1 cellular context compared by ENCODE assay signal in the genomic region with DNA sequence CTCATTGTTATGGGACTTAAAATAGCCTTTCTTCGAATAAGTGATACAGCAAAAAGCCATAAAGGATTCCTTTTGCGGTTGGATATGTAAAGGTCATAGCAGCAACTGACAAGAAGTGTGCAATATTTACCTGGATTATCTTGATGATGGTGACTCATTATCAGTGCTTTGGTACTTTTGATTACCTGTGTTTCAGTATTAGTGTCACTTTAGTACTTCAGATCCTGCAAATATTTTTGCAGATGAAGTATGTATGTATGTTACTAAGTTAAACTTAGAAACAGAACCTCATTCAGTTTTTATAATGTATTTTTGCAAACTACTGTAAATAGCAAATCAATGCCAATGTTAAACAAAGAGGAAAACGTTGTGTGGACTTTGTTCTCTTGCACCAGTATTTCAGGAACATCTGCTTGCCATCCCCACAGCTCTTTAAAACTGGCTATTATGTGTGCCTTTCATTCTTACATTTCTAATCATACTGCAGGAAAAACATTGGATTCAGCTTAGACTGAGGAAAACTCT.
A peak's percentile ranks its signal among the peaks of the same experiment; 100 is the strongest.
TF ChIP-seq lines count a peak whose summit lies in the region.

No MANE protein-coding gene starts in this region.

TF ChIP-seq in HepG2, 621 proteins besides CTCF, POLR2A, EP300 and RAD21 (continued from another document and continues in another):
- TF ChIP-seq, protein P1, sequence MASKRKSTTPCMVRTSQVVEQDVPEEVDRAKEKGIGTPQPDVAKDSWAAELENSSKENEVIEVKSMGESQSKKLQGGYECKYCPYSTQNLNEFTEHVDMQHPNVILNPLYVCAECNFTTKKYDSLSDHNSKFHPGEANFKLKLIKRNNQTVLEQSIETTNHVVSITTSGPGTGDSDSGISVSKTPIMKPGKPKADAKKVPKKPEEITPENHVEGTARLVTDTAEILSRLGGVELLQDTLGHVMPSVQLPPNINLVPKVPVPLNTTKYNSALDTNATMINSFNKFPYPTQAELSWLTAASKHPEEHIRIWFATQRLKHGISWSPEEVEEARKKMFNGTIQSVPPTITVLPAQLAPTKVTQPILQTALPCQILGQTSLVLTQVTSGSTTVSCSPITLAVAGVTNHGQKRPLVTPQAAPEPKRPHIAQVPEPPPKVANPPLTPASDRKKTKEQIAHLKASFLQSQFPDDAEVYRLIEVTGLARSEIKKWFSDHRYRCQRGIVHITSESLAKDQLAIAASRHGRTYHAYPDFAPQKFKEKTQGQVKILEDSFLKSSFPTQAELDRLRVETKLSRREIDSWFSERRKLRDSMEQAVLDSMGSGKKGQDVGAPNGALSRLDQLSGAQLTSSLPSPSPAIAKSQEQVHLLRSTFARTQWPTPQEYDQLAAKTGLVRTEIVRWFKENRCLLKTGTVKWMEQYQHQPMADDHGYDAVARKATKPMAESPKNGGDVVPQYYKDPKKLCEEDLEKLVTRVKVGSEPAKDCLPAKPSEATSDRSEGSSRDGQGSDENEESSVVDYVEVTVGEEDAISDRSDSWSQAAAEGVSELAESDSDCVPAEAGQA (IDR thresholded peaks at IDR 0.05; ENCODE audit: low read depth) = no peak
- TF ChIP-seq, protein P1 (CRISPR knock-in tag; IDR thresholded peaks at IDR 0.05; ENCODE audit: borderline replicate concordance) = peak; percentile 72; the same call in 1 of the 2 replicates
- TF ChIP-seq ASH2L (IDR thresholded peaks at IDR 0.05; ENCODE audit: insufficient read length, low read depth, low read length) (peak; percentile 99), ZNF713 (CRISPR knock-in tag; IDR thresholded peaks at IDR 0.05) (no peak), RXRB (CRISPR knock-in tag; IDR thresholded peaks at IDR 0.05; ENCODE audit: borderline replicate concordance) (peak; percentile 51), CEBPB (IDR thresholded peaks at IDR 0.05; ENCODE audit: borderline replicate concordance, low read depth, low read length) (peak; percentile 90), DPF2 (CRISPR knock-in tag; IDR thresholded peaks at IDR 0.05; ENCODE audit: borderline replicate concordance, low read depth) (peak; percentile 95), ZNF670 (CRISPR knock-in tag; IDR thresholded peaks at IDR 0.05; ENCODE audit: borderline replicate concordance) (peak; percentile 44; the same call in 1 of the 2 replicates), KLF15 (CRISPR knock-in tag; IDR thresholded peaks at IDR 0.05; ENCODE audit: borderline replicate concordance) (no peak), KDM3A (CRISPR knock-in tag; IDR thresholded peaks at IDR 0.05; ENCODE audit: low read depth) (0 out of 2 replicates have a peak, but pooled peaks have one; percentile 45), EHMT2 (IDR thresholded peaks at IDR 0.05; ENCODE audit: borderline replicate concordance, low read depth, low read length) (no peak), BHLHE40 (IDR thresholded peaks at IDR 0.05; ENCODE audit: low read length) (no peak), ZNF614 (CRISPR knock-in tag; IDR thresholded peaks at IDR 0.05; ENCODE audit: borderline replicate concordance) (peak; percentile 54; the same call in 1 of the 2 replicates), SOX5 (CRISPR knock-in tag; IDR thresholded peaks at IDR 0.05; ENCODE audit: borderline replicate concordance) (peak; percentile 84), ZZZ3 (CRISPR knock-in tag; IDR thresholded peaks at IDR 0.05; ENCODE audit: borderline replicate concordance) (no peak), GFI1 (CRISPR knock-in tag; IDR thresholded peaks at IDR 0.05; ENCODE audit: borderline replicate concordance) (peak; percentile 85), ZC3H4 (CRISPR knock-in tag; IDR thresholded peaks at IDR 0.05; ENCODE audit: borderline replicate concordance) (no peak), NPAS2 (CRISPR knock-in tag; IDR thresholded peaks at IDR 0.05; ENCODE audit: borderline replicate concordance) (no peak), ZNF780A (CRISPR knock-in tag; IDR thresholded peaks at IDR 0.05) (no peak), PHF5A (CRISPR knock-in tag; IDR thresholded peaks at IDR 0.05; ENCODE audit: low read depth, unreplicated experiment) (no peak), ZNF543 (CRISPR knock-in tag; IDR thresholded peaks at IDR 0.05) (no peak), DR1 (CRISPR knock-in tag; IDR thresholded peaks at IDR 0.05) (no peak), NR2C2 (CRISPR knock-in tag; IDR thresholded peaks at IDR 0.05; ENCODE audit: borderline replicate concordance) (peak; percentile 72), NFE2L1 (CRISPR knock-in tag; IDR thresholded peaks at IDR 0.05; ENCODE audit: borderline replicate concordance) (no peak), SMARCE1 (IDR thresholded peaks at IDR 0.05; ENCODE audit: borderline replicate concordance) (no peak), ZNF350 (CRISPR knock-in tag; IDR thresholded peaks at IDR 0.05; ENCODE audit: borderline replicate concordance, low read depth) (no peak), MED1 (CRISPR knock-in tag; IDR thresholded peaks at IDR 0.05) (peak; percentile 77), ZFP36L1 (CRISPR knock-in tag; IDR thresholded peaks at IDR 0.05) (no peak), ZBTB38 (CRISPR knock-in tag; IDR thresholded peaks at IDR 0.05) (no peak), SNAPC2 (CRISPR knock-in tag; IDR thresholded peaks at IDR 0.05) (no peak), ZFX (CRISPR knock-in tag; IDR thresholded peaks at IDR 0.05; ENCODE audit: low read depth) (no peak), ATF7-NPFF (CRISPR knock-in tag; IDR thresholded peaks at IDR 0.05; ENCODE audit: low read depth) (no peak), ZNF367 (CRISPR knock-in tag; IDR thresholded peaks at IDR 0.05; ENCODE audit: borderline replicate concordance) (no peak), ZNF562 (CRISPR knock-in tag; IDR thresholded peaks at IDR 0.05; ENCODE audit: borderline replicate concordance) (no peak), NONO (IDR thresholded peaks at IDR 0.05) (no peak), NONO (CRISPR knock-in tag; conservative IDR thresholded peaks at IDR 0.05) (peak; percentile 49; the same call in 1 of the 2 replicates), CREB1 (IDR thresholded peaks at IDR 0.05) (peak; percentile 47; the same call in 1 of the 2 replicates), CREB1 (CRISPR knock-in tag; IDR thresholded peaks at IDR 0.05) (peak; percentile 58), FOXJ3 (CRISPR knock-in tag; IDR thresholded peaks at IDR 0.05; ENCODE audit: borderline replicate concordance) (peak; percentile 95), SATB2 (CRISPR knock-in tag; IDR thresholded peaks at IDR 0.05) (no peak), ADNP (CRISPR knock-in tag; IDR thresholded peaks at IDR 0.05) (no peak)
- TF ChIP-seq, protein P2, sequence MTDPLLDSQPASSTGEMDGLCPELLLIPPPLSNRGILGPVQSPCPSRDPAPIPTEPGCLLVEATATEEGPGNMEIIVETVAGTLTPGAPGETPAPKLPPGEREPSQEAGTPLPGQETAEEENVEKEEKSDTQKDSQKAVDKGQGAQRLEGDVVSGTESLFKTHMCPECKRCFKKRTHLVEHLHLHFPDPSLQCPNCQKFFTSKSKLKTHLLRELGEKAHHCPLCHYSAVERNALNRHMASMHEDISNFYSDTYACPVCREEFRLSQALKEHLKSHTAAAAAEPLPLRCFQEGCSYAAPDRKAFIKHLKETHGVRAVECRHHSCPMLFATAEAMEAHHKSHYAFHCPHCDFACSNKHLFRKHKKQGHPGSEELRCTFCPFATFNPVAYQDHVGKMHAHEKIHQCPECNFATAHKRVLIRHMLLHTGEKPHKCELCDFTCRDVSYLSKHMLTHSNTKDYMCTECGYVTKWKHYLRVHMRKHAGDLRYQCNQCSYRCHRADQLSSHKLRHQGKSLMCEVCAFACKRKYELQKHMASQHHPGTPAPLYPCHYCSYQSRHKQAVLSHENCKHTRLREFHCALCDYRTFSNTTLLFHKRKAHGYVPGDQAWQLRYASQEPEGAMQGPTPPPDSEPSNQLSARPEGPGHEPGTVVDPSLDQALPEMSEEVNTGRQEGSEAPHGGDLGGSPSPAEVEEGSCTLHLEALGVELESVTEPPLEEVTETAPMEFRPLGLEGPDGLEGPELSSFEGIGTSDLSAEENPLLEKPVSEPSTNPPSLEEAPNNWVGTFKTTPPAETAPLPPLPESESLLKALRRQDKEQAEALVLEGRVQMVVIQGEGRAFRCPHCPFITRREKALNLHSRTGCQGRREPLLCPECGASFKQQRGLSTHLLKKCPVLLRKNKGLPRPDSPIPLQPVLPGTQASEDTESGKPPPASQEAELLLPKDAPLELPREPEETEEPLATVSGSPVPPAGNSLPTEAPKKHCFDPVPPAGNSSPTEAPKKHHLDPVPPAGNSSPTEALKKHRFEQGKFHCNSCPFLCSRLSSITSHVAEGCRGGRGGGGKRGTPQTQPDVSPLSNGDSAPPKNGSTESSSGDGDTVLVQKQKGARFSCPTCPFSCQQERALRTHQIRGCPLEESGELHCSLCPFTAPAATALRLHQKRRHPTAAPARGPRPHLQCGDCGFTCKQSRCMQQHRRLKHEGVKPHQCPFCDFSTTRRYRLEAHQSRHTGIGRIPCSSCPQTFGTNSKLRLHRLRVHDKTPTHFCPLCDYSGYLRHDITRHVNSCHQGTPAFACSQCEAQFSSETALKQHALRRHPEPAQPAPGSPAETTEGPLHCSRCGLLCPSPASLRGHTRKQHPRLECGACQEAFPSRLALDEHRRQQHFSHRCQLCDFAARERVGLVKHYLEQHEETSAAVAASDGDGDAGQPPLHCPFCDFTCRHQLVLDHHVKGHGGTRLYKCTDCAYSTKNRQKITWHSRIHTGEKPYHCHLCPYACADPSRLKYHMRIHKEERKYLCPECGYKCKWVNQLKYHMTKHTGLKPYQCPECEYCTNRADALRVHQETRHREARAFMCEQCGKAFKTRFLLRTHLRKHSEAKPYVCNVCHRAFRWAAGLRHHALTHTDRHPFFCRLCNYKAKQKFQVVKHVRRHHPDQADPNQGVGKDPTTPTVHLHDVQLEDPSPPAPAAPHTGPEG (CRISPR knock-in tag; IDR thresholded peaks at IDR 0.05) = no peak
- TF ChIP-seq, protein P3, sequence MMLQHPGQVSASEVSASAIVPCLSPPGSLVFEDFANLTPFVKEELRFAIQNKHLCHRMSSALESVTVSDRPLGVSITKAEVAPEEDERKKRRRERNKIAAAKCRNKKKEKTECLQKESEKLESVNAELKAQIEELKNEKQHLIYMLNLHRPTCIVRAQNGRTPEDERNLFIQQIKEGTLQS (CRISPR knock-in tag; IDR thresholded peaks at IDR 0.05) = peak; percentile 93
- TF ChIP-seq, protein P4, sequence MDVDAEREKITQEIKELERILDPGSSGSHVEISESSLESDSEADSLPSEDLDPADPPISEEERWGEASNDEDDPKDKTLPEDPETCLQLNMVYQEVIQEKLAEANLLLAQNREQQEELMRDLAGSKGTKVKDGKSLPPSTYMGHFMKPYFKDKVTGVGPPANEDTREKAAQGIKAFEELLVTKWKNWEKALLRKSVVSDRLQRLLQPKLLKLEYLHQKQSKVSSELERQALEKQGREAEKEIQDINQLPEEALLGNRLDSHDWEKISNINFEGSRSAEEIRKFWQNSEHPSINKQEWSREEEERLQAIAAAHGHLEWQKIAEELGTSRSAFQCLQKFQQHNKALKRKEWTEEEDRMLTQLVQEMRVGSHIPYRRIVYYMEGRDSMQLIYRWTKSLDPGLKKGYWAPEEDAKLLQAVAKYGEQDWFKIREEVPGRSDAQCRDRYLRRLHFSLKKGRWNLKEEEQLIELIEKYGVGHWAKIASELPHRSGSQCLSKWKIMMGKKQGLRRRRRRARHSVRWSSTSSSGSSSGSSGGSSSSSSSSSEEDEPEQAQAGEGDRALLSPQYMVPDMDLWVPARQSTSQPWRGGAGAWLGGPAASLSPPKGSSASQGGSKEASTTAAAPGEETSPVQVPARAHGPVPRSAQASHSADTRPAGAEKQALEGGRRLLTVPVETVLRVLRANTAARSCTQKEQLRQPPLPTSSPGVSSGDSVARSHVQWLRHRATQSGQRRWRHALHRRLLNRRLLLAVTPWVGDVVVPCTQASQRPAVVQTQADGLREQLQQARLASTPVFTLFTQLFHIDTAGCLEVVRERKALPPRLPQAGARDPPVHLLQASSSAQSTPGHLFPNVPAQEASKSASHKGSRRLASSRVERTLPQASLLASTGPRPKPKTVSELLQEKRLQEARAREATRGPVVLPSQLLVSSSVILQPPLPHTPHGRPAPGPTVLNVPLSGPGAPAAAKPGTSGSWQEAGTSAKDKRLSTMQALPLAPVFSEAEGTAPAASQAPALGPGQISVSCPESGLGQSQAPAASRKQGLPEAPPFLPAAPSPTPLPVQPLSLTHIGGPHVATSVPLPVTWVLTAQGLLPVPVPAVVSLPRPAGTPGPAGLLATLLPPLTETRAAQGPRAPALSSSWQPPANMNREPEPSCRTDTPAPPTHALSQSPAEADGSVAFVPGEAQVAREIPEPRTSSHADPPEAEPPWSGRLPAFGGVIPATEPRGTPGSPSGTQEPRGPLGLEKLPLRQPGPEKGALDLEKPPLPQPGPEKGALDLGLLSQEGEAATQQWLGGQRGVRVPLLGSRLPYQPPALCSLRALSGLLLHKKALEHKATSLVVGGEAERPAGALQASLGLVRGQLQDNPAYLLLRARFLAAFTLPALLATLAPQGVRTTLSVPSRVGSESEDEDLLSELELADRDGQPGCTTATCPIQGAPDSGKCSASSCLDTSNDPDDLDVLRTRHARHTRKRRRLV (CRISPR knock-in tag; IDR thresholded peaks at IDR 0.05) = peak; percentile 34; the same call in 1 of the 2 replicates
- TF ChIP-seq, protein P5, sequence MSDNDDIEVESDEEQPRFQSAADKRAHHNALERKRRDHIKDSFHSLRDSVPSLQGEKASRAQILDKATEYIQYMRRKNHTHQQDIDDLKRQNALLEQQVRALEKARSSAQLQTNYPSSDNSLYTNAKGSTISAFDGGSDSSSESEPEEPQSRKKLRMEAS (IDR thresholded peaks at IDR 0.05) = 0 out of 2 replicates have a peak, but pooled peaks have one; percentile 30
- TF ChIP-seq, protein P6, sequence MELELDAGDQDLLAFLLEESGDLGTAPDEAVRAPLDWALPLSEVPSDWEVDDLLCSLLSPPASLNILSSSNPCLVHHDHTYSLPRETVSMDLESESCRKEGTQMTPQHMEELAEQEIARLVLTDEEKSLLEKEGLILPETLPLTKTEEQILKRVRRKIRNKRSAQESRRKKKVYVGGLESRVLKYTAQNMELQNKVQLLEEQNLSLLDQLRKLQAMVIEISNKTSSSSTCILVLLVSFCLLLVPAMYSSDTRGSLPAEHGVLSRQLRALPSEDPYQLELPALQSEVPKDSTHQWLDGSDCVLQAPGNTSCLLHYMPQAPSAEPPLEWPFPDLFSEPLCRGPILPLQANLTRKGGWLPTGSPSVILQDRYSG (CRISPR knock-in tag; IDR thresholded peaks at IDR 0.05) = 0 out of 2 replicates have a peak, but pooled peaks have one; percentile 33
